Comparison of ENCODE assay signal across 2 cellular contexts in the genomic region with DNA sequence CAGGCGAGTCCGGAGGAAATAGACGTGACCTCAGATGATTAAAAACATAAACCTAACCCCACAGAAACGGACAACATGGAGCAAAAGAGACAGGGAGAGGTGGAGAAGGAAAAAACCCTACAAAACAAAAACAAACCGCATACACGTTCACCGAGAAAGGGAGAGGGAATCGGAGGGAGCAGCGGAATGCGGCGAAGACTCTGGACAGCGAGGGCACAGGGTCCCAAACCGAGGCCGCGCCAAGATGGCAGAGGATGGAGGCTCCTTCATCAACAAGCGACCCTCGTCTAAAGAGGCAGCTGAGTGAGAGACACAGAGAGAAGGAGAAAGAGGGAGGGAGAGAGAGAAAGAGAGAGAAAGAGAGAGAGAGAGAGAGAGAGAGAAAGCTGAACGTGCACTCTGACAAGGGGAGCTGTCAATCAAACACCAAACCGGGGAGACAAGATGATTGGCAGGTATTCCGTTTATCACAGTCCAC.
A peak's percentile ranks its signal among the peaks of the same experiment; 100 is the strongest.
TF ChIP-seq lines count a peak whose summit lies in the region.

No MANE protein-coding gene starts in this region.

TF ChIP-seq in HEK293, 187 proteins besides CTCF, POLR2A, EP300 and RAD21:
- TF ChIP-seq PRDM1 (tag by site-specific recombination; IDR thresholded peaks at IDR 0.05) (peak; percentile 57; the same call in 1 of the 2 replicates), ZNF596 (tag by site-specific recombination; IDR thresholded peaks at IDR 0.05) (peak; percentile 96), ZNF366 (tag by site-specific recombination; conservative IDR thresholded peaks at IDR 0.05) (peak; percentile 68)
- TF ChIP-seq, protein P1, sequence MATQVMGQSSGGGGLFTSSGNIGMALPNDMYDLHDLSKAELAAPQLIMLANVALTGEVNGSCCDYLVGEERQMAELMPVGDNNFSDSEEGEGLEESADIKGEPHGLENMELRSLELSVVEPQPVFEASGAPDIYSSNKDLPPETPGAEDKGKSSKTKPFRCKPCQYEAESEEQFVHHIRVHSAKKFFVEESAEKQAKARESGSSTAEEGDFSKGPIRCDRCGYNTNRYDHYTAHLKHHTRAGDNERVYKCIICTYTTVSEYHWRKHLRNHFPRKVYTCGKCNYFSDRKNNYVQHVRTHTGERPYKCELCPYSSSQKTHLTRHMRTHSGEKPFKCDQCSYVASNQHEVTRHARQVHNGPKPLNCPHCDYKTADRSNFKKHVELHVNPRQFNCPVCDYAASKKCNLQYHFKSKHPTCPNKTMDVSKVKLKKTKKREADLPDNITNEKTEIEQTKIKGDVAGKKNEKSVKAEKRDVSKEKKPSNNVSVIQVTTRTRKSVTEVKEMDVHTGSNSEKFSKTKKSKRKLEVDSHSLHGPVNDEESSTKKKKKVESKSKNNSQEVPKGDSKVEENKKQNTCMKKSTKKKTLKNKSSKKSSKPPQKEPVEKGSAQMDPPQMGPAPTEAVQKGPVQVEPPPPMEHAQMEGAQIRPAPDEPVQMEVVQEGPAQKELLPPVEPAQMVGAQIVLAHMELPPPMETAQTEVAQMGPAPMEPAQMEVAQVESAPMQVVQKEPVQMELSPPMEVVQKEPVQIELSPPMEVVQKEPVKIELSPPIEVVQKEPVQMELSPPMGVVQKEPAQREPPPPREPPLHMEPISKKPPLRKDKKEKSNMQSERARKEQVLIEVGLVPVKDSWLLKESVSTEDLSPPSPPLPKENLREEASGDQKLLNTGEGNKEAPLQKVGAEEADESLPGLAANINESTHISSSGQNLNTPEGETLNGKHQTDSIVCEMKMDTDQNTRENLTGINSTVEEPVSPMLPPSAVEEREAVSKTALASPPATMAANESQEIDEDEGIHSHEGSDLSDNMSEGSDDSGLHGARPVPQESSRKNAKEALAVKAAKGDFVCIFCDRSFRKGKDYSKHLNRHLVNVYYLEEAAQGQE (tag by site-specific recombination; IDR thresholded peaks at IDR 0.05), result no peak

TF ChIP-seq in GM12878, 131 proteins besides CTCF, POLR2A, EP300 and RAD21:
- TF ChIP-seq IKZF2 (IDR thresholded peaks at IDR 0.05) (no peak), RFX5 (IDR thresholded peaks at IDR 0.05; ENCODE audit: low read depth, low read length) (no peak), CBX5 (IDR thresholded peaks at IDR 0.05; ENCODE audit: low read depth) (no peak), POLR2AphosphoS2 (IDR thresholded peaks at IDR 0.05; ENCODE audit: low read depth, low read length) (no peak), PKNOX1 (IDR thresholded peaks at IDR 0.05) (peak; percentile 88), LARP7 (IDR thresholded peaks at IDR 0.05) (no peak), BRCA1 (IDR thresholded peaks at IDR 0.05; ENCODE audit: low read depth, low read length) (no peak), TCF3 (IDR thresholded peaks at IDR 0.05; ENCODE audit: borderline replicate concordance, insufficient read depth, low read depth, low read length) (no peak), GABPA (IDR thresholded peaks at IDR 0.05; ENCODE audit: low read depth) (no peak), SP1 (IDR thresholded peaks at IDR 0.05; ENCODE audit: low read depth, low read length) (no peak)
- TF ChIP-seq, protein P2, sequence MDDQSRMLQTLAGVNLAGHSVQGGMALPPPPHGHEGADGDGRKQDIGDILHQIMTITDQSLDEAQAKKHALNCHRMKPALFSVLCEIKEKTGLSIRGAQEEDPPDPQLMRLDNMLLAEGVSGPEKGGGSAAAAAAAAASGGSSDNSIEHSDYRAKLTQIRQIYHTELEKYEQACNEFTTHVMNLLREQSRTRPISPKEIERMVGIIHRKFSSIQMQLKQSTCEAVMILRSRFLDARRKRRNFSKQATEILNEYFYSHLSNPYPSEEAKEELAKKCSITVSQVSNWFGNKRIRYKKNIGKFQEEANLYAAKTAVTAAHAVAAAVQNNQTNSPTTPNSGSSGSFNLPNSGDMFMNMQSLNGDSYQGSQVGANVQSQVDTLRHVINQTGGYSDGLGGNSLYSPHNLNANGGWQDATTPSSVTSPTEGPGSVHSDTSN (IDR thresholded peaks at IDR 0.05; ENCODE audit: insufficient replicate concordance, low read depth, low read length), result peak; percentile 61
